Comparison of ENCODE assay signal across 36 cellular contexts in genomic region chr3:165784337-165784736, GRCh38. TPM values are rescaled to one million over a fixed set of nuclear protein-coding genes. Genes with fewer than 3 reads are reported as not detected.
"Had no signal": no experiment of that assay in that cellular context is flagged by ENCODE, and none has a peak within 500 bp of the region (broad histone marks: within the 10 kb centered on the region; RNA-seq: fewer than 3 reads in every experiment).

No MANE protein-coding gene starts in this region.

- H3K4me1 ChIP-seq: adrenal gland, ascending aorta, body of pancreas, breast epithelium had no signal

- FAIRE-seq: astrocyte, bronchial epithelial cell had no signal

- H3K4me3 ChIP-seq: adrenal gland, ascending aorta, body of pancreas, breast epithelium, cardiac muscle cell had no signal

- H3K27me3 ChIP-seq: adrenal gland, ascending aorta, body of pancreas, brain microvascular endothelial cell, breast epithelium, cardiac muscle cell had no signal

- DNase-seq: activated effector memory CD4-positive, alpha-beta T cell treated with anti-CD3 and anti-CD28 coated beads, Interleukin-2, amount 50 U/mL, for 16 hours; activated effector memory CD4-positive, alpha-beta T cell treated with Interleukin-2 at 50 U/mL for 16 hours; activated gamma-delta T cell; activated gamma-delta T cell treated with Interleukin-2 at 50 U/mL for 16 hours; activated naive CD4-positive, alpha-beta T cell; activated naive CD4-positive, alpha-beta T cell treated with anti-CD3 and anti-CD28 coated beads for 36 hours; activated naive CD4-positive, alpha-beta T cell treated with anti-CD3 and anti-CD28 coated beads, Interleukin-2, amount 10 ng/mL, durations not matched to agents 7 days and 5 days; activated naive CD4-positive, alpha-beta T cell treated with anti-CD3 and anti-CD28 coated beads, Interleukin-2, amount 50 U/mL, for 16 hours; activated naive CD4-positive, alpha-beta T cell treated with Interleukin-2 at 50 U/mL for 16 hours; activated naive CD8-positive, alpha-beta T cell treated with anti-CD3 and anti-CD28 coated beads for 36 hours; activated naive CD8-positive, alpha-beta T cell treated with anti-CD3 and anti-CD28 coated beads, Interleukin-2, amount 10 ng/mL, durations not matched to agents 7 days and 5 days; activated naive CD8-positive, alpha-beta T cell treated with anti-CD3 and anti-CD28 coated beads, Interleukin-2, amount 50 U/mL, for 24 hours; activated T-cell treated with anti-CD3 and anti-CD28 coated beads, Interleukin-2, amount 50 U/mL, for 1 hour; activated T-cell treated with anti-CD3 and anti-CD28 coated beads, Interleukin-2, amount 50 U/mL, for 24 hours; activated T-cell treated with anti-CD3 and anti-CD28 coated beads, Interleukin-2, amount 50 U/mL, for 4 hours; activated T-cell treated with anti-CD3 and anti-CD28 coated beads, Interleukin-2, amount 50 U/mL, for 48 hours; activated T-cell treated with anti-CD3 and anti-CD28 coated beads, Interleukin-2, amount 50 U/mL, for 72 hours; adrenal gland; amniotic stem cell; amygdala; anterior cingulate cortex; aorta; body of pancreas; brain microvascular endothelial cell; caudate nucleus; central memory CD4-positive, alpha-beta T cell; cerebellar nuclear complex had no signal

- ATAC-seq: activated naive CD4-positive, alpha-beta T cell treated with anti-CD3 and anti-CD28 coated beads, Interleukin-2, amount 50 U/mL, for 72 hours; activated naive CD8-positive, alpha-beta T cell treated with anti-CD3 and anti-CD28 coated beads, Interleukin-2, amount 50 U/mL, for 24 hours; activated T-cell treated with anti-CD3 and anti-CD28 coated beads, Interleukin-2, amount 50 U/mL, for 4 hours; activated T-cell treated with anti-CD3 and anti-CD28 coated beads, Interleukin-2, amount 50 U/mL, for 72 hours; activated T-helper 17 cell treated with anti-CD3 and anti-CD28 coated beads, Interleukin-2, amount 50 U/mL, for 72 hours; body of pancreas had no signal

- H3K27ac ChIP-seq: adrenal gland, ascending aorta, body of pancreas, brain microvascular endothelial cell, breast epithelium, cardiac muscle cell had no signal

- H3K9me3 ChIP-seq: ascending aorta, body of pancreas, breast epithelium had no signal

- H3K36me3 ChIP-seq: adrenal gland, ascending aorta, brain microvascular endothelial cell, breast epithelium, cardiac muscle cell had no signal

RNA-seq across cellular contexts. Expression of gene BCHE, which starts 52.9 kb away (rescaled TPM):
- total RNA-seq: activated naive CD4-positive, alpha-beta T cell treated with anti-CD3 and anti-CD28 coated beads for 36 hours; activated naive CD4-positive, alpha-beta T cell treated with anti-CD3 and anti-CD28 coated beads, Interleukin-2, amount 50 U/mL, for 72 hours; activated naive CD8-positive, alpha-beta T cell treated with anti-CD3 and anti-CD28 coated beads for 36 hours; activated naive CD8-positive, alpha-beta T cell treated with anti-CD3 and anti-CD28 coated beads, Interleukin-2, amount 10 ng/mL, durations not matched to agents 7 days and 5 days; activated T-cell treated with anti-CD3 and anti-CD28 coated beads, Interleukin-2, amount 50 U/mL, for 4 hours; activated T-cell treated with anti-CD3 and anti-CD28 coated beads, Interleukin-2, amount 50 U/mL, for 72 hours; activated T-helper 1 cell treated with anti-CD3 and anti-CD28 coated beads, Interleukin-12 subunit alpha, Interleukin-12 subunit beta, Interleukin-2, Interleukin-4 antibody, amounts not matched to agents 30 ng/mL and 10 ng/mL and 1 ng/mL, durations not matched to agents 14 hours and 24 hours and 36 hours; activated T-helper 17 cell treated with anti-CD3 and anti-CD28 coated beads, Interleukin-2, amount 50 U/mL, for 72 hours; activated T-helper 2 cell treated with anti-CD3 and anti-CD28 coated beads, Interferon-gamma antibody, Interleukin-2, Interleukin-4, amounts not matched to agents 10 μg/mL and 5 μg/mL and 100 μg/mL, durations not matched to agents 14 hours and 24 hours and 36 hours; ascending aorta had no signal
